In the genomic region with DNA sequence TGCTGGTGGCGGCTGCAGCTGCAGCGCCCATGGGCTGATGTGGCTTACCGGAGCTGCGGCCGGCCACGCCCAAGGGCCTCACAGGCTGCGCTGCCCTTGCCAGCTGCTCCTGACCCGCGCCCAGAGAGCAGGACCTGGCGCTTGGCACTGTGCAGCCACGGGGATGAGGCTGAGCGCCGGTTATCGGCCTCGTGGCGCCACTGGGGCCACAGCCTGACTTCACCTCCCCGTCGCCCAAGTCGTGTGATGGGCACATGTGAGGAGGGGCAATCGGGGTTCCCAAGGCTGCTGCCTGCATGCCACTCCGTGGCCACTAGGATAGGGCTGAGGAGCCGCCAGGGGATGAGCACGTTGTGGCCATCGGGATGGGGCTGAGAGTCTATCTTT, we compare ENCODE assay signal across 9 cellular contexts.
DNase-seq lines count a peak whose midpoint lies in the region; ATAC-seq and TF ChIP-seq lines count a peak whose summit lies in the region.
"Had no signal": no experiment of that assay in that cellular context is flagged by ENCODE, and none has a peak within 500 bp of the region (broad histone marks: within the 10 kb centered on the region; RNA-seq: fewer than 3 reads in every experiment).

No MANE protein-coding gene starts in this region.

- no CpG with 5 or more reads among the region's 24 CpGs for WGBS in mesendoderm (ENCODE audit: extremely low coverage, insufficient coverage, low lambda C conversion rate)

- H3K4me3 ChIP-seq in H7 (ENCODE audit: insufficient read depth, low read depth, low read length) (peak overlapping the region; percentile 37), ascending aorta (peak overlapping the region; percentile 36 to 55), mesendoderm (ENCODE audit: low read length) (no peak overlapping the region)

- peaks cover 21% of the 10 kb centered on the region for H3K27me3 ChIP-seq in H7 (ENCODE audit: control insufficient read depth, insufficient read depth, low read length)
- no peaks in the 10 kb centered on the region for H3K27me3 ChIP-seq in ascending aorta
- H3K27me3 ChIP-seq in mesendoderm (ENCODE audit: insufficient read depth, low read length, poor library complexity), result no peaks in the 10 kb centered on the region

- intact Hi-C loops in ascending aorta (cut with DNase I), result no loop called here

- no peak overlapping the region for H2BK120ac ChIP-seq in mesendoderm (ENCODE audit: low read depth, low read length)

- H3K27ac ChIP-seq in C4-2B, result peak overlapping the region; percentile 45; the same call in 1 of the 2 replicates
- no peak overlapping the region for H3K27ac ChIP-seq in ascending aorta
- H3K27ac ChIP-seq in mesendoderm (ENCODE audit: low read depth, low read length), result no peak overlapping the region

- H3K4ac ChIP-seq in mesendoderm (ENCODE audit: low read depth, low read length), result no peak overlapping the region

- H2BK5ac ChIP-seq in mesendoderm (ENCODE audit: low read length), result no peak overlapping the region

- H3K4me1 ChIP-seq in ascending aorta, result no peaks in the 10 kb centered on the region
- H3K4me1 ChIP-seq in mesendoderm (ENCODE audit: control insufficient read depth, low read depth, low read length), result no peaks in the 10 kb centered on the region

- no peaks in the 10 kb centered on the region for H3K36me3 Mint-ChIP-seq in natural killer cell treated with Interleukin-12 subunit alpha and Interleukin-12 subunit beta and Interleukin-15 and Interleukin-18, amount 100 ng/mL, for 72 hours

- no peaks in the 10 kb centered on the region for H3K9me3 ChIP-seq in ascending aorta

- H3K27ac Mint-ChIP-seq in natural killer cell treated with Interleukin-12 subunit alpha and Interleukin-12 subunit beta and Interleukin-15 and Interleukin-18, amount 100 ng/mL, for 72 hours, result no peak overlapping the region

- no peak overlapping the region for H2AK5ac ChIP-seq in mesendoderm (ENCODE audit: low read length)

- H3K27me3 Mint-ChIP-seq in natural killer cell treated with Interleukin-12 subunit alpha and Interleukin-12 subunit beta and Interleukin-15 and Interleukin-18, amount 100 ng/mL, for 72 hours, result peaks cover 27 to 47% of the 10 kb centered on the region in 2 donors

- no peak overlapping the region for H3K23ac ChIP-seq in mesendoderm (ENCODE audit: low read length)

- no peak overlapping the region for H4K5ac ChIP-seq in mesendoderm (ENCODE audit: low read length)

- peak overlapping the region; percentile 56 for H3K56ac ChIP-seq in mesendoderm (ENCODE audit: low read length)

- peak overlapping the region; percentile 1 for H3K4me2 ChIP-seq in mesendoderm (ENCODE audit: low read length)

- DNase-seq in H7 (peak; percentile 56), ascending aorta (ENCODE audit: low spot score in 2 of 2) (no peak), mesendoderm (no peak)
- no peak for DNase-seq in natural killer cell treated with Interleukin-12 subunit alpha and Interleukin-12 subunit beta and Interleukin-15 and Interleukin-18, amount 100 ng/mL, for 72 hours (ENCODE audit: low spot score)
- DNase-seq in effector CD4-positive, alpha-beta T cell, result no peak
- DNase-seq: T1000 had no signal

- no peak for ATAC-seq in natural killer cell treated with Interleukin-12 subunit alpha and Interleukin-12 subunit beta and Interleukin-15 and Interleukin-18, amount 100 ng/mL, for 72 hours
- ATAC-seq in HG02571 (IDR thresholded peaks at IDR 0.05; ENCODE audit: unreplicated experiment) (no peak), GM21717 (IDR thresholded peaks at IDR 0.05; ENCODE audit: unreplicated experiment) (no peak)

- H3K36me3 ChIP-seq in H7 (replicated peaks; ENCODE audit: control insufficient read depth, insufficient read depth, low read length) (no peaks in the 10 kb centered on the region), ascending aorta (no peaks in the 10 kb centered on the region), mesendoderm (ENCODE audit: control insufficient read depth, insufficient read depth, low read length) (no peaks in the 10 kb centered on the region)

- no peaks in the 10 kb centered on the region for H3K79me2 ChIP-seq in mesendoderm (ENCODE audit: control insufficient read depth, insufficient read depth, low read length)

- H3K4me3 Mint-ChIP-seq in natural killer cell treated with Interleukin-12 subunit alpha and Interleukin-12 subunit beta and Interleukin-15 and Interleukin-18, amount 100 ng/mL, for 72 hours, result no peak overlapping the region

- H3K9me3 Mint-ChIP-seq in natural killer cell treated with Interleukin-12 subunit alpha and Interleukin-12 subunit beta and Interleukin-15 and Interleukin-18, amount 100 ng/mL, for 72 hours, result no peaks in the 10 kb centered on the region

- no peaks in the 10 kb centered on the region for H3K79me1 ChIP-seq in mesendoderm (ENCODE audit: low read length)

- H3K18ac ChIP-seq in mesendoderm (ENCODE audit: low read length), result no peak overlapping the region

- H3K9ac ChIP-seq in mesendoderm (ENCODE audit: low read length), result no peak overlapping the region

- TF ChIP-seq CTCF in C4-2B (conservative IDR thresholded peaks at IDR 0.05), result peak; percentile 32; the same call in 1 of the 2 replicates
- TF ChIP-seq CTCF in ascending aorta (IDR thresholded peaks at IDR 0.05), result no peak

- H3K4me1 Mint-ChIP-seq in natural killer cell treated with Interleukin-12 subunit alpha and Interleukin-12 subunit beta and Interleukin-15 and Interleukin-18, amount 100 ng/mL, for 72 hours (ENCODE audit: low read depth in 2 of 2), result peaks cover 0 to 4% of the 10 kb centered on the region in 2 donors

- no peak overlapping the region for H4K8ac ChIP-seq in mesendoderm (ENCODE audit: low read depth, low read length)

- no peak overlapping the region for H2BK15ac ChIP-seq in mesendoderm (replicated peaks; ENCODE audit: low read depth)
